Comparison of ENCODE assay signal across 36 cellular contexts in genomic region chr1:202333861-202334260, GRCh38.
"Had no signal": no experiment of that assay in that cellular context is flagged by ENCODE, and none has a peak within 500 bp of the region (broad histone marks: within the 10 kb centered on the region; RNA-seq: fewer than 3 reads in every experiment).

No MANE protein-coding gene starts in this region.

- H3K36me3 ChIP-seq: breast epithelium had no signal

- H3K4me1 Mint-ChIP-seq: activated B cell treated with CpG ODN at 0.5 μM for 24 hours; activated naive CD4-positive, alpha-beta T cell treated with anti-CD3 and anti-CD28 coated beads, Interleukin-2, amount 50 U/mL, for 24 hours; activated T-helper 17 cell treated with anti-CD3 and anti-CD28 coated beads, Interleukin-2, amount 50 U/mL, for 72 hours; central memory CD8-positive, alpha-beta T cell had no signal

- H3K27ac ChIP-seq: adrenal gland, body of pancreas, brain microvascular endothelial cell, breast epithelium, VCaP had no signal

- H3K4me3 Mint-ChIP-seq: activated B cell treated with CpG ODN at 0.5 μM for 24 hours; activated CD4-positive, alpha-beta memory T cell treated with anti-CD3 and anti-CD28 coated beads for 36 hours; activated CD4-positive, alpha-beta T cell treated with anti-CD3 and anti-CD28 coated beads, Interleukin-2, amount 10 ng/mL, durations not matched to agents 24 days and 14 days; activated CD8-positive, alpha-beta T cell treated with anti-CD3 and anti-CD28 coated beads for 36 hours; activated naive CD4-positive, alpha-beta T cell treated with anti-CD3 and anti-CD28 coated beads, Interleukin-2, amount 10 ng/mL, durations not matched to agents 7 days and 5 days; activated naive CD4-positive, alpha-beta T cell treated with anti-CD3 and anti-CD28 coated beads, Interleukin-2, amount 50 U/mL, for 24 hours; activated naive CD8-positive, alpha-beta T cell; activated naive CD8-positive, alpha-beta T cell treated with anti-CD3 and anti-CD28 coated beads, Interleukin-2, amount 10 ng/mL, durations not matched to agents 7 days and 5 days; activated T-cell treated with anti-CD3 and anti-CD28 coated beads, Interleukin-2, amount 50 U/mL, for 4 hours; activated T-cell treated with anti-CD3 and anti-CD28 coated beads, Interleukin-2, amount 50 U/mL, for 72 hours; activated T-helper 1 cell treated with anti-CD3 and anti-CD28 coated beads, Interleukin-12 subunit alpha, Interleukin-12 subunit beta, Interleukin-2, Interleukin-4 antibody, amounts not matched to agents 30 ng/mL and 10 ng/mL and 1 ng/mL, durations not matched to agents 14 hours and 24 hours and 36 hours; activated T-helper 17 cell treated with anti-CD3 and anti-CD28 coated beads, Interleukin-2, amount 50 U/mL, for 72 hours; central memory CD8-positive, alpha-beta T cell; T-helper 1 cell treated with Interleukin-12 subunit alpha and Interleukin-12 subunit beta and Interleukin-4 antibody, amounts not matched to agents 30 μg/mL and 1 μg/mL, for 36 hours; T-helper 2 cell treated with Interferon-gamma antibody and Interleukin-4, amounts not matched to agents 5 μg/mL and 100 μg/mL, for 36 hours had no signal

- H3K27ac Mint-ChIP-seq: activated B cell treated with CpG ODN at 0.5 μM for 24 hours; activated CD4-positive, alpha-beta memory T cell treated with anti-CD3 and anti-CD28 coated beads for 36 hours; activated CD4-positive, alpha-beta T cell treated with anti-CD3 and anti-CD28 coated beads, Interleukin-2, amount 10 ng/mL, durations not matched to agents 24 days and 14 days; activated CD8-positive, alpha-beta T cell treated with anti-CD3 and anti-CD28 coated beads for 36 hours; activated naive CD4-positive, alpha-beta T cell treated with anti-CD3 and anti-CD28 coated beads, Interleukin-2, amount 10 ng/mL, durations not matched to agents 7 days and 5 days; activated naive CD4-positive, alpha-beta T cell treated with anti-CD3 and anti-CD28 coated beads, Interleukin-2, amount 50 U/mL, for 24 hours; activated naive CD8-positive, alpha-beta T cell; activated naive CD8-positive, alpha-beta T cell treated with anti-CD3 and anti-CD28 coated beads, Interleukin-2, amount 10 ng/mL, durations not matched to agents 7 days and 5 days; activated T-cell treated with anti-CD3 and anti-CD28 coated beads, Interleukin-2, amount 50 U/mL, for 72 hours; activated T-helper 1 cell treated with anti-CD3 and anti-CD28 coated beads, Interleukin-12 subunit alpha, Interleukin-12 subunit beta, Interleukin-2, Interleukin-4 antibody, amounts not matched to agents 30 ng/mL and 10 ng/mL and 1 ng/mL, durations not matched to agents 14 hours and 24 hours and 36 hours; activated T-helper 17 cell treated with anti-CD3 and anti-CD28 coated beads, Interleukin-2, amount 50 U/mL, for 72 hours; T-helper 1 cell treated with Interleukin-12 subunit alpha and Interleukin-12 subunit beta and Interleukin-4 antibody, amounts not matched to agents 30 μg/mL and 1 μg/mL, for 36 hours; T-helper 2 cell treated with Interferon-gamma antibody and Interleukin-4, amounts not matched to agents 5 μg/mL and 100 μg/mL, for 36 hours had no signal

- H3K27me3 ChIP-seq: adrenal gland, body of pancreas, brain microvascular endothelial cell, breast epithelium had no signal

- H3K9me3 Mint-ChIP-seq: activated B cell treated with CpG ODN at 0.5 μM for 24 hours; activated CD4-positive, alpha-beta memory T cell treated with anti-CD3 and anti-CD28 coated beads for 36 hours; activated CD4-positive, alpha-beta T cell treated with anti-CD3 and anti-CD28 coated beads, Interleukin-2, amount 10 ng/mL, durations not matched to agents 24 days and 14 days; activated CD8-positive, alpha-beta T cell treated with anti-CD3 and anti-CD28 coated beads for 36 hours; activated naive CD4-positive, alpha-beta T cell treated with anti-CD3 and anti-CD28 coated beads, Interleukin-2, amount 10 ng/mL, durations not matched to agents 7 days and 5 days; activated naive CD4-positive, alpha-beta T cell treated with anti-CD3 and anti-CD28 coated beads, Interleukin-2, amount 50 U/mL, for 24 hours; activated naive CD8-positive, alpha-beta T cell treated with anti-CD3 and anti-CD28 coated beads, Interleukin-2, amount 10 ng/mL, durations not matched to agents 7 days and 5 days; activated T-cell treated with anti-CD3 and anti-CD28 coated beads, Interleukin-2, amount 50 U/mL, for 4 hours; activated T-cell treated with anti-CD3 and anti-CD28 coated beads, Interleukin-2, amount 50 U/mL, for 72 hours; activated T-helper 1 cell treated with anti-CD3 and anti-CD28 coated beads, Interleukin-12 subunit alpha, Interleukin-12 subunit beta, Interleukin-2, Interleukin-4 antibody, amounts not matched to agents 30 ng/mL and 10 ng/mL and 1 ng/mL, durations not matched to agents 14 hours and 24 hours and 36 hours; activated T-helper 17 cell treated with anti-CD3 and anti-CD28 coated beads, Interleukin-2, amount 50 U/mL, for 72 hours; central memory CD8-positive, alpha-beta T cell; T-helper 1 cell treated with Interleukin-12 subunit alpha and Interleukin-12 subunit beta and Interleukin-4 antibody, amounts not matched to agents 30 μg/mL and 1 μg/mL, for 36 hours; T-helper 2 cell treated with Interferon-gamma antibody and Interleukin-4, amounts not matched to agents 5 μg/mL and 100 μg/mL, for 36 hours had no signal

- H3K9me3 ChIP-seq: adrenal gland, body of pancreas, breast epithelium had no signal

- ATAC-seq: activated CD8-positive, alpha-beta T cell treated with anti-CD3 and anti-CD28 coated beads for 36 hours; activated T-cell treated with anti-CD3 and anti-CD28 coated beads, Interleukin-2, amount 50 U/mL, for 4 hours; activated T-cell treated with anti-CD3 and anti-CD28 coated beads, Interleukin-2, amount 50 U/mL, for 72 hours; activated T-helper 17 cell treated with anti-CD3 and anti-CD28 coated beads, Interleukin-2, amount 50 U/mL, for 72 hours; body of pancreas had no signal

- H3K4me1 ChIP-seq: adrenal gland, body of pancreas, breast epithelium had no signal

- H3K27me3 Mint-ChIP-seq: activated B cell treated with CpG ODN at 0.5 μM for 24 hours; activated CD4-positive, alpha-beta memory T cell treated with anti-CD3 and anti-CD28 coated beads for 36 hours; activated CD4-positive, alpha-beta T cell treated with anti-CD3 and anti-CD28 coated beads, Interleukin-2, amount 10 ng/mL, durations not matched to agents 24 days and 14 days; activated CD8-positive, alpha-beta T cell treated with anti-CD3 and anti-CD28 coated beads for 36 hours; activated naive CD4-positive, alpha-beta T cell treated with anti-CD3 and anti-CD28 coated beads, Interleukin-2, amount 10 ng/mL, durations not matched to agents 7 days and 5 days; activated naive CD4-positive, alpha-beta T cell treated with anti-CD3 and anti-CD28 coated beads, Interleukin-2, amount 50 U/mL, for 24 hours; activated naive CD8-positive, alpha-beta T cell; activated naive CD8-positive, alpha-beta T cell treated with anti-CD3 and anti-CD28 coated beads, Interleukin-2, amount 10 ng/mL, durations not matched to agents 7 days and 5 days; activated T-helper 17 cell treated with anti-CD3 and anti-CD28 coated beads, Interleukin-2, amount 50 U/mL, for 72 hours; central memory CD8-positive, alpha-beta T cell had no signal

- H3K4me3 ChIP-seq: adrenal gland, body of pancreas, breast epithelium had no signal

- DNase-seq: activated B cell treated with CpG ODN at 0.5 μM for 24 hours; activated CD4-positive, alpha-beta memory T cell treated with anti-CD3 and anti-CD28 coated beads for 36 hours; activated CD4-positive, alpha-beta T cell treated with anti-CD3 and anti-CD28 coated beads for 4 hours; activated CD4-positive, alpha-beta T cell treated with anti-CD3 and anti-CD28 coated beads, Interleukin-2, amount 10 ng/mL, durations not matched to agents 24 days and 14 days; activated CD4-positive, alpha-beta T cell treated with anti-CD3 and anti-CD28 coated beads, Interleukin-2, amount 50 U/mL, for 1 hour; activated CD4-positive, alpha-beta T cell treated with anti-CD3 and anti-CD28 coated beads, Interleukin-2, amount 50 U/mL, for 4 hours; activated CD4-positive, CD25-positive, alpha-beta regulatory T cell treated with anti-CD3 and anti-CD28 coated beads, Interleukin-2, amount 50 U/mL, for 72 hours; activated CD8-positive, alpha-beta memory T cell treated with anti-CD3 and anti-CD28 coated beads, Interleukin-2, amount 50 U/mL, for 4 hours; activated CD8-positive, alpha-beta T cell treated with anti-CD3 and anti-CD28 coated beads for 36 hours; activated effector memory CD4-positive, alpha-beta T cell treated with anti-CD3 and anti-CD28 coated beads, Interleukin-2, amount 50 U/mL, for 16 hours; activated naive CD4-positive, alpha-beta T cell treated with anti-CD3 and anti-CD28 coated beads, Interleukin-2, amount 10 ng/mL, durations not matched to agents 7 days and 5 days; activated naive CD4-positive, alpha-beta T cell treated with Interleukin-2 at 50 U/mL for 16 hours; activated naive CD8-positive, alpha-beta T cell treated with anti-CD3 and anti-CD28 coated beads, Interleukin-2, amount 10 ng/mL, durations not matched to agents 7 days and 5 days; activated T-cell treated with anti-CD3 and anti-CD28 coated beads for 4 hours; activated T-cell treated with anti-CD3 and anti-CD28 coated beads, Interleukin-2, amount 50 U/mL, for 1 hour; activated T-cell treated with anti-CD3 and anti-CD28 coated beads, Interleukin-2, amount 50 U/mL, for 4 hours; activated T-cell treated with anti-CD3 and anti-CD28 coated beads, Interleukin-2, amount 50 U/mL, for 72 hours; adrenal gland; amniotic stem cell; aorta; body of pancreas; brain microvascular endothelial cell; caudate nucleus; cerebellar nuclear complex; T-helper 1 cell; T-helper 2 cell; T-helper 9 cell had no signal
